9 cellular contexts compared by ENCODE assay signal in genomic region chr20:45968801-45969711, GRCh38. TPM values are rescaled to one million over a fixed set of nuclear protein-coding genes. Genes with fewer than 3 reads are reported as not detected.
DNase-seq lines count a peak whose midpoint lies in the region; ATAC-seq and TF ChIP-seq lines count a peak whose summit lies in the region.
"Had no signal": no experiment of that assay in that cellular context is flagged by ENCODE, and none has a peak within 500 bp of the region (broad histone marks: within the 10 kb centered on the region; RNA-seq: fewer than 3 reads in every experiment).

No MANE protein-coding gene starts in this region.

- no peaks in the 10 kb centered on the region for H3F3A ChIP-seq in OCI-LY1 (ENCODE audit: insufficient read depth, low read length)

- H3K4me1 ChIP-seq in OCI-LY1 (ENCODE audit: insufficient read depth, low read length, severe bottlenecking), result peaks cover 22% of the 10 kb centered on the region
- peaks cover 18 to 47% (median 22%) of the 10 kb centered on the region in 3 donors for H3K4me1 ChIP-seq in esophagus squamous epithelium
- H3K4me1 ChIP-seq in skeletal muscle tissue (ENCODE audit: control insufficient read depth in 3 of 3, insufficient read depth in 3 of 3, low read length in 3 of 3), result peaks cover 32 to 38% (median 37%) of the 10 kb centered on the region in 3 donors

- POLR2A ChIA-PET in activated CD4-positive, alpha-beta T cell treated with anti-CD3 and anti-CD28 coated beads for 36 hours (lab: Charles Lee), result interaction anchor here (0.6 to 5.1 kb wide), 6 partner anchors 8 to 112 kb away, joined by 3 to 45 read pairs (median 6); partner anchors contain the start of genes ACOT8, PCIF1 and ZSWIM3

- no peaks in the 10 kb centered on the region for H4K20me1 ChIP-seq in OCI-LY1 (ENCODE audit: insufficient read depth, low read length)

- DNase-seq in activated CD4-positive, alpha-beta T cell treated with anti-CD3 and anti-CD28 coated beads for 36 hours, result no peak
- no peak for DNase-seq in activated CD4-positive, alpha-beta T cell treated with anti-CD3 and anti-CD28 coated beads, Interleukin-2, amount 50 U/mL, for 48 hours
- DNase-seq in esophagus squamous epithelium (lab: John Stamatoyannopoulos, UW) (no peak), iPS-NIHi7 (ENCODE audit: extremely low spot score) (no peak)

- CTCF ChIA-PET in activated CD4-positive, alpha-beta T cell treated with anti-CD3 and anti-CD28 coated beads for 36 hours (lab: Charles Lee), result interaction anchor here (0.6 to 4.6 kb wide), 30 partner anchors 8 to 432 kb away, joined by 3 to 42 read pairs (median 4); partner anchors contain the start of gene PCIF1

- 76 to 78% methylated on average over 3 of the region's 14 CpGs for WGBS in esophagus squamous epithelium, 2 donors

- peaks cover 16% of the 10 kb centered on the region for H3K79me2 ChIP-seq in OCI-LY1 (ENCODE audit: insufficient read depth, low read length)

- peaks cover 22% of the 10 kb centered on the region for H3K4me1 Mint-ChIP-seq in activated CD4-positive, alpha-beta T cell treated with anti-CD3 and anti-CD28 coated beads for 36 hours

- H3K9me3 Mint-ChIP-seq in activated CD4-positive, alpha-beta T cell treated with anti-CD3 and anti-CD28 coated beads for 36 hours (ENCODE audit: low read depth), result no peaks in the 10 kb centered on the region

- TF ChIP-seq CTCF in OCI-LY1 (IDR thresholded peaks at IDR 0.05; ENCODE audit: low read length) (no peak), esophagus squamous epithelium (IDR thresholded peaks at IDR 0.05) (no peak)

- H3K36me3 Mint-ChIP-seq in activated CD4-positive, alpha-beta T cell treated with anti-CD3 and anti-CD28 coated beads for 36 hours (ENCODE audit: low read depth), result peaks cover 35% of the 10 kb centered on the region

- no peaks in the 10 kb centered on the region for H3K9me3 ChIP-seq in OCI-LY1 (ENCODE audit: low read length)
- no peaks in the 10 kb centered on the region for H3K9me3 ChIP-seq in esophagus squamous epithelium
- no peaks in the 10 kb centered on the region for H3K9me3 ChIP-seq in skeletal muscle tissue (ENCODE audit: control insufficient read depth in 3 of 3, low read length in 3 of 3)
- H3K9me3 ChIP-seq: neutrophil had no signal

- H3K4me2 ChIP-seq in OCI-LY1 (ENCODE audit: low read length), result peak overlapping the region; percentile 66; the same call in 1 of the 2 replicates

- H3K36me3 ChIP-seq in OCI-LY1 (ENCODE audit: insufficient read depth, low read length), result peaks cover 47% of the 10 kb centered on the region
- peaks cover 19 to 57% (median 43%) of the 10 kb centered on the region in 3 donors for H3K36me3 ChIP-seq in esophagus squamous epithelium
- peaks cover 36 to 48% (median 38%) of the 10 kb centered on the region in 3 donors for H3K36me3 ChIP-seq in skeletal muscle tissue (ENCODE audit: control insufficient read depth in 3 of 3, insufficient read depth in 3 of 3, low read length in 3 of 3)

- H3K9ac ChIP-seq in OCI-LY1 (ENCODE audit: low read length) (peak overlapping the region; percentile 14; the same call in 1 of the 2 replicates), skeletal muscle tissue (ENCODE audit: low read depth in 1 of 3, low read length in 3 of 3) (peak overlapping the region; percentile 51 to 96 (median 66))

- no peak overlapping the region for H3K27ac Mint-ChIP-seq in activated CD4-positive, alpha-beta T cell treated with anti-CD3 and anti-CD28 coated beads for 36 hours

- intact Hi-C loops in activated CD4-positive, alpha-beta T cell treated with anti-CD3 and anti-CD28 coated beads for 36 hours (cut with DNase I, micrococcal nuclease), result no loop called here
- intact Hi-C loops in esophagus squamous epithelium (cut with DNase I), result loop anchor here (10.0 kb wide), 1 partner anchor 154 kb away; the partner anchor contains the start of gene UBE2C

- no peak for TF ChIP-seq POLR2A in esophagus squamous epithelium (IDR thresholded peaks at IDR 0.05)

- H3K4me3 ChIP-seq in OCI-LY1 (ENCODE audit: low read depth, low read length, poor library complexity, severe bottlenecking) (peak overlapping the region; percentile 81), esophagus squamous epithelium (no peak overlapping the region), skeletal muscle tissue (ENCODE audit: low read length in 3 of 3) (no peak overlapping the region)

- no peak overlapping the region for H2AFZ ChIP-seq in OCI-LY1 (ENCODE audit: low read length)

- no peak for ATAC-seq in activated CD4-positive, alpha-beta T cell treated with anti-CD3 and anti-CD28 coated beads for 36 hours
- ATAC-seq in HG03442 (IDR thresholded peaks at IDR 0.05; ENCODE audit: unreplicated experiment) (no peak), HG03378 (IDR thresholded peaks at IDR 0.05; ENCODE audit: unreplicated experiment) (no peak)

- H3K9me2 ChIP-seq in OCI-LY1 (ENCODE audit: low read depth, low read length), result no peaks in the 10 kb centered on the region

- peak overlapping the region; percentile 94 for H3K4me3 Mint-ChIP-seq in activated CD4-positive, alpha-beta T cell treated with anti-CD3 and anti-CD28 coated beads for 36 hours

- H3K27me3 ChIP-seq in OCI-LY1 (ENCODE audit: insufficient read depth, low read length), result no peaks in the 10 kb centered on the region
- no peaks in the 10 kb centered on the region for H3K27me3 ChIP-seq in esophagus squamous epithelium
- no peaks in the 10 kb centered on the region for H3K27me3 ChIP-seq in skeletal muscle tissue (ENCODE audit: control insufficient read depth in 3 of 3, insufficient read depth in 3 of 3, low read length in 3 of 3)
- H3K27me3 ChIP-seq: neutrophil had no signal

- no peaks in the 10 kb centered on the region for H3K27me3 Mint-ChIP-seq in activated CD4-positive, alpha-beta T cell treated with anti-CD3 and anti-CD28 coated beads for 36 hours

- H3K27ac ChIP-seq in OCI-LY1 (ENCODE audit: low read depth, low read length, poor library complexity, severe bottlenecking) (no peak overlapping the region), esophagus squamous epithelium (peak overlapping the region in 3 of 4 donors; percentile 31 to 100 (median 55)), skeletal muscle tissue (ENCODE audit: low read depth, low read length) (peak overlapping the region; percentile 99)

RNA-seq across cellular contexts. Expression of gene ZNF335, which starts 2.9 kb away (rescaled TPM):
- 10 to 100 TPM; 27.4 to 28.9 TPM for total RNA-seq in activated CD4-positive, alpha-beta T cell treated with anti-CD3 and anti-CD28 coated beads for 36 hours
- total RNA-seq in esophagus squamous epithelium, result 10 to 100 TPM; 10.5 to 22.5 (median 19.8) TPM
- total RNA-seq in skeletal muscle tissue, result 6.3 TPM

RNA-seq across cellular contexts. Expression of gene PCIF1, which starts 34.6 kb away (rescaled TPM):
- total RNA-seq in activated CD4-positive, alpha-beta T cell treated with anti-CD3 and anti-CD28 coated beads for 36 hours, result 10 to 100 TPM; 24.0 to 27.4 TPM
- 10 to 100 TPM; 10.4 to 36.8 (median 16.4) TPM for total RNA-seq in esophagus squamous epithelium
- 7.3 TPM for total RNA-seq in skeletal muscle tissue

RNA-seq across cellular contexts. Expression of gene MMP9, which starts 39.7 kb away (rescaled TPM):
- not detected for total RNA-seq in activated CD4-positive, alpha-beta T cell treated with anti-CD3 and anti-CD28 coated beads for 36 hours
- total RNA-seq in esophagus squamous epithelium, result under 1 TPM in 3 of 4 donors, not detected in 1; 0.18 to 0.50 (median 0.38) TPM
- 0.52 TPM for total RNA-seq in skeletal muscle tissue

RNA-seq across cellular contexts. Expression of gene PLTP, which starts 57.1 kb away (rescaled TPM):
- total RNA-seq in activated CD4-positive, alpha-beta T cell treated with anti-CD3 and anti-CD28 coated beads for 36 hours, result 1 to 10 TPM; 5.6 to 7.0 TPM
- total RNA-seq in esophagus squamous epithelium, result 100 to 1,000 TPM in 2 of 4 donors, 10 to 100 TPM in 1, 1 to 10 TPM in 1; 5.9 to 248 (median 92.6) TPM
- total RNA-seq in skeletal muscle tissue, result 38.1 TPM

RNA-seq across cellular contexts. Expression of gene SLC12A5, which starts 60.0 kb away (rescaled TPM):
- under 1 TPM; 0.49 to 0.73 TPM for total RNA-seq in activated CD4-positive, alpha-beta T cell treated with anti-CD3 and anti-CD28 coated beads for 36 hours
- total RNA-seq in esophagus squamous epithelium (not detected), skeletal muscle tissue (not detected)
